ENCODE assay signal across 1 cellular context in genomic region chr1:53292690-53293089, GRCh38.
TF ChIP-seq lines count a peak whose summit lies in the region.

No MANE protein-coding gene starts in this region.

TF ChIP-seq in GM12878, 131 proteins besides CTCF, POLR2A, EP300 and RAD21 (continued from another document):
- peak; percentile 61 for TF ChIP-seq RELB (IDR thresholded peaks at IDR 0.05; ENCODE audit: low read depth)
- no peak for TF ChIP-seq KLF5 (IDR thresholded peaks at IDR 0.05; ENCODE audit: partially characterized antibody)
- TF ChIP-seq CHD1 (IDR thresholded peaks at IDR 0.05; ENCODE audit: low read depth, low read length), result no peak
- peak; percentile 24; the same call in 1 of the 2 replicates for TF ChIP-seq PAX5 (IDR thresholded peaks at IDR 0.05; ENCODE audit: borderline replicate concordance, low read depth, low read length)
- no peak for TF ChIP-seq JUNB (IDR thresholded peaks at IDR 0.05)
- no peak for TF ChIP-seq NKRF (conservative IDR thresholded peaks at IDR 0.05)
- no peak for TF ChIP-seq TARDBP (IDR thresholded peaks at IDR 0.05; ENCODE audit: borderline replicate concordance)
- TF ChIP-seq NR2F1 (conservative IDR thresholded peaks at IDR 0.05), result peak; percentile 92
- no peak for TF ChIP-seq RELA (IDR thresholded peaks at IDR 0.05; ENCODE audit: borderline replicate concordance, partially characterized antibody)
- TF ChIP-seq CREM (IDR thresholded peaks at IDR 0.05; ENCODE audit: low read depth), result no peak
- TF ChIP-seq TCF12 (IDR thresholded peaks at IDR 0.05; ENCODE audit: low read depth, low read length), result 0 out of 2 replicates have a peak, but pooled peaks have one; percentile 19
- TF ChIP-seq PRDM15 (CRISPR knock-in tag; IDR thresholded peaks at IDR 0.05), result no peak
- TF ChIP-seq IKZF1 (conservative IDR thresholded peaks at IDR 0.05), result peak; percentile 75
- no peak for TF ChIP-seq IRF5 (IDR thresholded peaks at IDR 0.05; ENCODE audit: borderline replicate concordance)
- TF ChIP-seq HCFC1 (IDR thresholded peaks at IDR 0.05; ENCODE audit: low read length), result no peak
- no peak for TF ChIP-seq POLR2AphosphoS2 (IDR thresholded peaks at IDR 0.05; ENCODE audit: low read depth, low read length)
- no peak for TF ChIP-seq TCF7 (IDR thresholded peaks at IDR 0.05; ENCODE audit: borderline replicate concordance)
- TF ChIP-seq GATAD2B (conservative IDR thresholded peaks at IDR 0.05; ENCODE audit: low read depth), result no peak; the same call in 1 of the 2 replicates
- no peak for TF ChIP-seq RAD51 (IDR thresholded peaks at IDR 0.05)
- no peak for TF ChIP-seq EZH2 (IDR thresholded peaks at IDR 0.05; ENCODE audit: borderline replicate concordance, control insufficient read depth, low read depth, low read length)
- peak; percentile 65; a peak in 2 of 4 replicates for TF ChIP-seq IKZF2 (IDR thresholded peaks at IDR 0.05)
- TF ChIP-seq POLR2AphosphoS5 (IDR thresholded peaks at IDR 0.05; ENCODE audit: low read length), result no peak
- TF ChIP-seq USF2 (IDR thresholded peaks at IDR 0.05; ENCODE audit: borderline replicate concordance, low read depth, low read length), result no peak
- 0 out of 2 replicates have a peak, but pooled peaks have one; percentile 50 for TF ChIP-seq NBN (IDR thresholded peaks at IDR 0.05)
- no peak for TF ChIP-seq RBBP5 (conservative IDR thresholded peaks at IDR 0.05)
